Comparison of ENCODE assay signal across 1 cellular context in the genomic region with DNA sequence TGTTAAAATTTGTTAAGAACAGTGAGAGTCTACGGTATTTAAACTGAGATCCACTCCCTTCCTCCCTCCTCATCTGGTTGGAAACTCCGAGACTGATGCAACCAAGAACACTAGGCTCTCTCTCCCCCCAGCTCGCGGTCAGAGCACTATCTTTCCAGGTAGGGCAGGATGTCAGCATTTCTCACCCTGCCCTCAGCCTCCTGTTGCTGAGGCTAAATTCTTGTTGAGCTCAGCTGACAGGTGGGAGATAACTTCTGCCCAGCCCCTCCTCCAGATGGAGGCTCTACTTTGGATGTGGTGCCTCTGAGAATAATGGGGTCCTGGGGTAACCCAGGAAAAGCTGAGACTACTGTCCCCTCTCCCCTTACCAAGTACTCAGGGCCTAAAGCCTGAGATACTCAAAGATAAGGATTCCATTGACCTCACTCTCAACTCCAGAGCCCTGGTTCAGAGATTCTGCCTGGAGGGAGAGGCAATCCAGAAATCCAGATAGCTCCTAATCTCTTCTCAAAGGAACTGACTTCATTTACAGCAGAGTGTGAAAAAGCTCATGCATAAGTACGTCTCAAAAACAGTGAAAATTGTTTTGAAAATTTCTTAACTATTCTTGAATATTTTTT.
TF ChIP-seq lines count a peak whose summit lies in the region.

No MANE protein-coding gene starts in this region.

TF ChIP-seq in HepG2, 621 proteins besides CTCF, POLR2A, EP300 and RAD21 (continued from another document):
- TF ChIP-seq, protein P1, sequence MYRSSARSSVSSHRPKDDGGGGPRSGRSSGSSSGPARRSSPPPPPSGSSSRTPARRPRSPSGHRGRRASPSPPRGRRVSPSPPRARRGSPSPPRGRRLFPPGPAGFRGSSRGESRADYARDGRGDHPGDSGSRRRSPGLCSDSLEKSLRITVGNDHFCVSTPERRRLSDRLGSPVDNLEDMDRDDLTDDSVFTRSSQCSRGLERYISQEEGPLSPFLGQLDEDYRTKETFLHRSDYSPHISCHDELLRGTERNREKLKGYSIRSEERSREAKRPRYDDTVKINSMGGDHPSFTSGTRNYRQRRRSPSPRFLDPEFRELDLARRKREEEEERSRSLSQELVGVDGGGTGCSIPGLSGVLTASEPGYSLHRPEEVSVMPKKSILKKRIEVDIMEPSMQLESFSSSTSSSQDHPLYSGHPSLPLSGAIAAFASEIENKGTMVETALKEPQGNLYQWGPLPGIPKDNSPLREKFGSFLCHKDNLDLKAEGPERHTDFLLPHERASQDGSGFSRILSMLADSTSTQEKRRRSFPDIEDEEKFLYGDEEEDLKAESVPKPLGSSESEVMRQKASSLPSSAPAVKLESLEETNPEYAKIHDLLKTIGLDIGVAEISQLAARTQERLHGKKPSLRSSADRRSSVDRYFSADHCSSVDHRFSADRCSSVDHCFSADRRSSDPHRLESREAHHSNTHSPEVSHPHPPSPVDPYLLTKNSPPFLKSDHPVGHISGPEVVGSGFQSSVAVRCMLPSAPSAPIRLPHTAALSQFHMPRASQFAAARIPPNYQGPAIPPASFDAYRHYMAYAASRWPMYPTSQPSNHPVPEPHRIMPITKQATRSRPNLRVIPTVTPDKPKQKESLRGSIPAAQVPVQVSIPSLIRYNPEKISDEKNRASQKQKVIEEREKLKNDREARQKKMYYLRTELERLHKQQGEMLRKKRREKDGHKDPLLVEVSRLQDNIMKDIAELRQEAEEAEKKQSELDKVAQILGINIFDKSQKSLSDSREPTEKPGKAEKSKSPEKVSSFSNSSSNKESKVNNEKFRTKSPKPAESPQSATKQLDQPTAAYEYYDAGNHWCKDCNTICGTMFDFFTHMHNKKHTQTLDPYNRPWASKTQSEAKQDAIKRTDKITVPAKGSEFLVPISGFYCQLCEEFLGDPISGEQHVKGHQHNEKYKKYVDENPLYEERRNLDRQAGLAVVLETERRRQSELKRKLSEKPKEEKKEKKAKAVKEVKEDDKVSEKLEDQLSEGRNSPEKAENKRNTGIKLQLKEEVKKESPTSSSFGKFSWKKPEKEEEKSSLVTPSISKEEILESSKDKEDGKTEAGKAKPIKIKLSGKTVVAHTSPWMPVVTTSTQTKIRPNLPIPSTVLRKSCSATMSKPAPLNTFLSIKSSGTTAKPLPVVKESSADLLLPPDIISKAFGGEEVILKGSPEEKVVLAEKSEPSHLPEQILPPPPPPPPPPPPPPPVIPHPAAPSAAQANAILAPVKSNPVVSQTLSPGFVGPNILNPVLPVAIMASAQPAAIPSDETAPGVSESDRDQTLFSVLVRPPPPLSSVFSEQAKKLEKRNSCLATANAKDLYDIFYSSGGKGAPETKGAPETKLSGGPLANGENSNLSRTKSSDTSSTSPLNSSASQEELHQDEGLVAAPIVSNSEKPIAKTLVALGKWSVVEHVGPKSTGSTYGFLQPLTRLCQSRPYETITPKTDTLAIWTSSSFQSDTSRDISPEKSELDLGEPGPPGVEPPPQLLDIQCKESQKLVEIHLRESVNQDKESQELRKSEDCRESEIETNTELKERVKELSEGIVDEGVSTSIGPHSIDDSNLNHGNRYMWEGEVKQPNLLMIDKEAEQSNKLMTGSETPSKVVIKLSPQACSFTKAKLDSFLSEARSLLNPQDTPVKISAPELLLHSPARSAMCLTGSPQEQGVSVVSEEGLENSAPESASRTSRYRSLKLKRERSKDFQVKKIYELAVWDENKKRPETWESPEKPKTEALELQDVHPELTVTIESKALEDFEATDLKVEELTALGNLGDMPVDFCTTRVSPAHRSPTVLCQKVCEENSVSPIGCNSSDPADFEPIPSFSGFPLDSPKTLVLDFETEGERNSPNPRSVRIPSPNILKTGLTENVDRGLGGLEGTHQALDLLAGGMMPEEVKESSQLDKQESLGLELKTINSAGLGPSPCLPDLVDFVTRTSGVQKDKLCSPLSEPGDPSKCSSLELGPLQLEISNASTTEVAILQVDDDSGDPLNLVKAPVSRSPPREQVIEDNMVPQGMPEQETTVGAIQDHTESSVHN (CRISPR knock-in tag; IDR thresholded peaks at IDR 0.05), result no peak
- TF ChIP-seq ZNF598 (CRISPR knock-in tag; IDR thresholded peaks at IDR 0.05; ENCODE audit: borderline replicate concordance) (no peak), CENPX (CRISPR knock-in tag; IDR thresholded peaks at IDR 0.05) (no peak), SRSF4 (IDR thresholded peaks at IDR 0.05; ENCODE audit: low read depth, low read length, poor library complexity, severe bottlenecking) (no peak), KLF15 (CRISPR knock-in tag; IDR thresholded peaks at IDR 0.05; ENCODE audit: borderline replicate concordance) (no peak)
